Comparison of ENCODE assay signal across 8 cellular contexts in genomic region chr14:52313903-52314481, GRCh38. TPM values are rescaled to one million over a fixed set of nuclear protein-coding genes. Genes with fewer than 3 reads are reported as not detected.
DNase-seq lines count a peak whose midpoint lies in the region; ATAC-seq and TF ChIP-seq lines count a peak whose summit lies in the region.

A gene with protein sequence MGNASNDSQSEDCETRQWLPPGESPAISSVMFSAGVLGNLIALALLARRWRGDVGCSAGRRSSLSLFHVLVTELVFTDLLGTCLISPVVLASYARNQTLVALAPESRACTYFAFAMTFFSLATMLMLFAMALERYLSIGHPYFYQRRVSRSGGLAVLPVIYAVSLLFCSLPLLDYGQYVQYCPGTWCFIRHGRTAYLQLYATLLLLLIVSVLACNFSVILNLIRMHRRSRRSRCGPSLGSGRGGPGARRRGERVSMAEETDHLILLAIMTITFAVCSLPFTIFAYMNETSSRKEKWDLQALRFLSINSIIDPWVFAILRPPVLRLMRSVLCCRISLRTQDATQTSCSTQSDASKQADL (plus strand): TSS chr14:52314312. CDS start chr14:52314549, 237 bp downstream.

- no peaks in the 10 kb centered on the region for H3K36me3 Mint-ChIP-seq in activated CD4-positive, alpha-beta T cell treated with anti-CD3 and anti-CD28 coated beads for 36 hours (ENCODE audit: low read depth)

- POLR2A ChIA-PET in activated CD4-positive, alpha-beta T cell treated with anti-CD3 and anti-CD28 coated beads for 36 hours (lab: Charles Lee) = interaction anchor here (0.9 kb wide), 1 partner anchor 9 kb away, joined by 3 read pairs; no protein-coding TSS in a partner anchor

- TF ChIP-seq CTCF in NB4 (IDR thresholded peaks at IDR 0.05; ENCODE audit: low read depth, low read length) (no peak), choroid plexus epithelial cell (conservative IDR thresholded peaks at IDR 0.05; ENCODE audit: low read depth, low read length) (no peak), left lung (IDR thresholded peaks at IDR 0.05) (no peak)

- CTCF ChIA-PET in activated CD4-positive, alpha-beta T cell treated with anti-CD3 and anti-CD28 coated beads for 36 hours (lab: Charles Lee) = interaction anchor here (1.4 kb wide), 1 partner anchor 36 kb away, joined by 4 read pairs; no protein-coding TSS in a partner anchor

- H3K9me3 ChIP-seq in left lung = no peaks in the 10 kb centered on the region

- peaks cover 50% of the 10 kb centered on the region for H3K4me1 Mint-ChIP-seq in activated CD4-positive, alpha-beta T cell treated with anti-CD3 and anti-CD28 coated beads for 36 hours

- H3K27me3 Mint-ChIP-seq in activated CD4-positive, alpha-beta T cell treated with anti-CD3 and anti-CD28 coated beads for 36 hours = peaks cover 53% of the 10 kb centered on the region

- no peaks in the 10 kb centered on the region for H3K36me3 ChIP-seq in left lung

- DNase-seq in COLO829 (ENCODE audit: low spot score) (peak; percentile 15), NB4 (ENCODE audit: low read depth) (peak; percentile 89), choroid plexus epithelial cell (ENCODE audit: low read depth) (peak; percentile 97), left lung (peak; percentile 95 to 99), NCI-H2196 treated with DMSO at 0.1 percent for 48 hours (lab: John Stamatoyannopoulos, UW; ENCODE audit: unreplicated experiment) (no peak)
- DNase-seq in activated CD4-positive, alpha-beta T cell treated with anti-CD3 and anti-CD28 coated beads for 36 hours = peak; percentile 83
- peak; percentile 61 to 68 for DNase-seq in stimulated activated CD4-positive, alpha-beta T cell treated with anti-CD3 and anti-CD28 coated beads, Interleukin-2, amount 100 ng/mL, for 48 hours

- H3K9me3 Mint-ChIP-seq in activated CD4-positive, alpha-beta T cell treated with anti-CD3 and anti-CD28 coated beads for 36 hours (ENCODE audit: low read depth) = no peaks in the 10 kb centered on the region

- intact Hi-C loops in activated CD4-positive, alpha-beta T cell treated with anti-CD3 and anti-CD28 coated beads for 36 hours (cut with DNase I, micrococcal nuclease) = loop anchor here in 1 of 2 experiments (5.0 kb wide), 2 partner anchors 88 to 238 kb away; partner anchors contain the start of genes GPR137C and TXNDC16
- intact Hi-C loops in left lung (cut with DNase I) = no loop called here

- H3K4me3 Mint-ChIP-seq in activated CD4-positive, alpha-beta T cell treated with anti-CD3 and anti-CD28 coated beads for 36 hours = peak within 1 kb of the TSS; percentile 87

- ATAC-seq in GM21515 (IDR thresholded peaks at IDR 0.05; ENCODE audit: unreplicated experiment) = peak; percentile 40
- ATAC-seq in activated CD4-positive, alpha-beta T cell treated with anti-CD3 and anti-CD28 coated beads for 36 hours = peak; percentile 62
- ATAC-seq in left lung = peak; percentile 89

- peaks cover 0 to 36% of the 10 kb centered on the region in 2 donors for H3K27me3 ChIP-seq in left lung

- H3K27ac ChIP-seq in left lung = peak within 1 kb of the TSS; percentile 78 to 92

- H3K4me3 ChIP-seq in NB4 (ENCODE audit: low read depth, low read length) (peak within 1 kb of the TSS; percentile 57), choroid plexus epithelial cell (ENCODE audit: low read depth, low read length) (peak within 1 kb of the TSS; percentile 89), left lung (peak within 1 kb of the TSS; percentile 48 to 50)

- H3K4me1 ChIP-seq in left lung = peaks cover 12 to 71% of the 10 kb centered on the region in 2 donors

- TF ChIP-seq POLR2A in NB4 (IDR thresholded peaks at IDR 0.05; ENCODE audit: extremely low read depth, insufficient read length) = no peak

- peak within 1 kb of the TSS; percentile 80 for H3K27ac Mint-ChIP-seq in activated CD4-positive, alpha-beta T cell treated with anti-CD3 and anti-CD28 coated beads for 36 hours

RNA-seq across cellular contexts. Expression of the gene that starts here (rescaled TPM):
- total RNA-seq in activated CD4-positive, alpha-beta T cell treated with anti-CD3 and anti-CD28 coated beads for 36 hours = 1 to 10 TPM; 2.4 TPM
- total RNA-seq in left lung = 10 to 100 TPM in 1 of 2 donors, 1 to 10 TPM in 1; 8.9 to 19.2 TPM
